In the genomic region with DNA sequence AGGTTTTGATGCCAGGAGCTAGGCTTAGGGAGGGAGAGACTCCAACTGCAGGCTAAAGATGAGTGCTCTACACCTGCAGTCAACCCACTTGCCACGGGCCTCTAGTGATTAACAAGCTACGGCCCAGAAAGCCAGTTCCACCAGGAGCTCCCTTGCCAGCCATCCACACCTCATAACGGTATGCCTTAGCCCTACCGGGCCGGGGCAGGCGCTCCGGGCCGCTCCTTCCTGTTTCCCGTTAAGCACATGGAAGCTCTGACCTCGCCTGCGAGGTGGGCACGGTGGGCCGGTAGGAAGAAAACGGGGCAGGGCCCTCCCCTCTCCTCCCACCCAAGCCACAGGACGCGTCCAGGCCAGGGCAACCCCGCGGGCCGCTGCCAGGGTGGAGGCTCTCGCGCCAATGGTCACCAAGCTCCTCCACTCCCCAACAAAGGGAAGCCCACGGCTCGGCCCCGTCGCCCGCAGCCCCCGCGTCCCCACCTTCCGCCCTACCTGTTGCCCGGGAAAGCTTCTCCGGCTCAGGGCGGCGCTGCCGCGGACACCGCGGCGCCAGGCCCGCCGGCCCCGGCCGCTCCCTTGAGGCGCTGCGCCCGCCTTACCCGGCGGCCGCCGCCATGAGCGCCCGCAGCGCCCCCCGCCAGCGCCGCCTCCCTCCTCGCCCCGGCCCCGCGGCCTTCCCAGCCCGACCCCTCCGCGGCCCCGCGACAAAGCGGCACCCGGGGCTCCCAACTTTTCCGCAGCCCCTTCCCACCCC, we compare ENCODE assay signal across 9 cellular contexts. TPM values are rescaled to one million over a fixed set of nuclear protein-coding genes. Genes with fewer than 3 reads are reported as not detected.
A peak's percentile ranks its signal among the peaks of the same experiment; 100 is the strongest.
DNase-seq lines count a peak whose midpoint lies in the region; ATAC-seq, FAIRE-seq and TF ChIP-seq lines count a peak whose summit lies in the region.
"Had no signal": no experiment of that assay in that cellular context is flagged by ENCODE, and none has a peak within 500 bp of the region (broad histone marks: within the 10 kb centered on the region; RNA-seq: fewer than 3 reads in every experiment).

No MANE protein-coding gene starts in this region.

- H3K27ac ChIP-seq in naive thymus-derived CD4-positive, alpha-beta T cell (ENCODE audit: low read depth, low read length) = peak overlapping the region; percentile 92

- no peak for FAIRE-seq in GM12891 (lab: Jason Lieb, UNC)
- FAIRE-seq: islet of Langerhans had no signal

- H3K9me3 Mint-ChIP-seq in activated T-cell treated with anti-CD3 and anti-CD28 coated beads, Interleukin-2, amount 50 U/mL, for 24 hours = no peaks in the 10 kb centered on the region
- H3K9me3 Mint-ChIP-seq in naive thymus-derived CD4-positive, alpha-beta T cell = no peaks in the 10 kb centered on the region
- H3K9me3 Mint-ChIP-seq in type B pancreatic cell = no peaks in the 10 kb centered on the region

- H3K4me1 ChIP-seq in naive thymus-derived CD4-positive, alpha-beta T cell (ENCODE audit: control insufficient read depth in 2 of 2, insufficient read depth in 2 of 2, low read length in 2 of 2) = peaks cover 44 to 55% of the 10 kb centered on the region in 2 donors

- H3K36me3 ChIP-seq in naive thymus-derived CD4-positive, alpha-beta T cell (ENCODE audit: control insufficient read depth in 2 of 3, insufficient read depth in 3 of 3, low read length in 3 of 3) = peaks cover 0 to 5% (median 0%) of the 10 kb centered on the region in 3 experiments

- peak overlapping the region; percentile 95 for H3K27ac Mint-ChIP-seq in activated T-cell treated with anti-CD3 and anti-CD28 coated beads, Interleukin-2, amount 50 U/mL, for 24 hours
- peak overlapping the region; percentile 85 to 94 (median 90) for H3K27ac Mint-ChIP-seq in naive thymus-derived CD4-positive, alpha-beta T cell
- peak overlapping the region; percentile 67 for H3K27ac Mint-ChIP-seq in type B pancreatic cell

- peak overlapping the region; percentile 82 for H3K4me3 ChIP-seq in naive thymus-derived CD4-positive, alpha-beta T cell (ENCODE audit: low read length)

- DNase-seq in GM12891 (ENCODE audit: insufficient read length, low spot score) (peak; percentile 51), NCI-H526 (lab: John Stamatoyannopoulos, UW) (peak; percentile 68 to 90), erythroblast (lab: John Stamatoyannopoulos, UW) (peak; percentile 60 to 78), type B pancreatic cell (ENCODE audit: extremely low spot score, unreplicated experiment) (no peak), GF-D8 (lab: John Stamatoyannopoulos, UW) (no peak)
- peak; percentile 75 for DNase-seq in activated T-cell treated with anti-CD3 and anti-CD28 coated beads, Interleukin-2, amount 50 U/mL, for 24 hours
- DNase-seq in naive thymus-derived CD4-positive, alpha-beta T cell = peak; percentile 21 to 53 (median 38)

- no peak for TF ChIP-seq POLR2A in GM12891 (IDR thresholded peaks at IDR 0.05; ENCODE audit: low read depth, low read length)
- TF ChIP-seq POLR2A in erythroblast (IDR thresholded peaks at IDR 0.05; ENCODE audit: low read length) = no peak

- peaks cover 47% of the 10 kb centered on the region for H3K36me3 Mint-ChIP-seq in activated T-cell treated with anti-CD3 and anti-CD28 coated beads, Interleukin-2, amount 50 U/mL, for 24 hours (ENCODE audit: low read depth)
- peaks cover 0 to 2% (median 0%) of the 10 kb centered on the region in 5 donors for H3K36me3 Mint-ChIP-seq in naive thymus-derived CD4-positive, alpha-beta T cell
- peaks cover under 1% of the 10 kb centered on the region for H3K36me3 Mint-ChIP-seq in type B pancreatic cell

- intact Hi-C loops in naive thymus-derived CD4-positive, alpha-beta T cell (cut with micrococcal nuclease) = loop anchor here (1.0 to 10.0 kb wide), 6 partner anchors 32 to 489 kb away; a partner anchor contains a TSS

- peak overlapping the region; percentile 91 for H3K4me3 Mint-ChIP-seq in activated T-cell treated with anti-CD3 and anti-CD28 coated beads, Interleukin-2, amount 50 U/mL, for 24 hours
- H3K4me3 Mint-ChIP-seq in naive thymus-derived CD4-positive, alpha-beta T cell = peak overlapping the region; percentile 83 to 94 (median 89)
- peak overlapping the region; percentile 86 for H3K4me3 Mint-ChIP-seq in type B pancreatic cell

- H3K4me1 Mint-ChIP-seq in activated T-cell treated with anti-CD3 and anti-CD28 coated beads, Interleukin-2, amount 50 U/mL, for 24 hours (ENCODE audit: low read depth) = peaks cover 68% of the 10 kb centered on the region
- peaks cover 36 to 74% (median 69%) of the 10 kb centered on the region in 7 donors for H3K4me1 Mint-ChIP-seq in naive thymus-derived CD4-positive, alpha-beta T cell
- H3K4me1 Mint-ChIP-seq in type B pancreatic cell (ENCODE audit: unreplicated experiment) = peaks cover 37% of the 10 kb centered on the region

- CTCF ChIA-PET in naive thymus-derived CD4-positive, alpha-beta T cell (lab: Charles Lee) = interaction anchor here (0.7 to 1.3 kb wide), 4 partner anchors 33 to 278 kb away, joined by 3 to 4 read pairs (median 3); a partner anchor contains a TSS

- H3K27me3 ChIP-seq in naive thymus-derived CD4-positive, alpha-beta T cell (ENCODE audit: control insufficient read depth in 2 of 2, insufficient read depth in 2 of 2, low read length in 2 of 2) = no peaks in the 10 kb centered on the region

- peak; percentile 36 for ATAC-seq in HG02623 (IDR thresholded peaks at IDR 0.05; ENCODE audit: unreplicated experiment)
- ATAC-seq in naive thymus-derived CD4-positive, alpha-beta T cell = peak; percentile 47

- POLR2A ChIA-PET in naive thymus-derived CD4-positive, alpha-beta T cell (lab: Charles Lee) = interaction anchor here (0.5 to 5.2 kb wide), 15 partner anchors 11 to 410 kb away, joined by 3 to 31 read pairs (median 3); a partner anchor contains a TSS

- H3K27me3 Mint-ChIP-seq in activated T-cell treated with anti-CD3 and anti-CD28 coated beads, Interleukin-2, amount 50 U/mL, for 24 hours = no peaks in the 10 kb centered on the region
- H3K27me3 Mint-ChIP-seq in naive thymus-derived CD4-positive, alpha-beta T cell = no peaks in the 10 kb centered on the region
- H3K27me3 Mint-ChIP-seq in type B pancreatic cell = no peaks in the 10 kb centered on the region

- no peak for TF ChIP-seq CTCF in type B pancreatic cell (conservative IDR thresholded peaks at IDR 0.05)

- H3K9me3 ChIP-seq in naive thymus-derived CD4-positive, alpha-beta T cell (ENCODE audit: control insufficient read depth in 2 of 3, low read length in 3 of 3) = no peaks in the 10 kb centered on the region

TF ChIP-seq in GM12891, 5 proteins besides CTCF, POLR2A, EP300 and RAD21:
- TF ChIP-seq POLR2AphosphoS5 (IDR thresholded peaks at IDR 0.05; ENCODE audit: low read depth, low read length) (no peak), SPI1 (IDR thresholded peaks at IDR 0.05; ENCODE audit: low read depth, low read length) (no peak), TAF1 (IDR thresholded peaks at IDR 0.05; ENCODE audit: low read depth, low read length) (no peak), POU2F2 (IDR thresholded peaks at IDR 0.05; ENCODE audit: low read depth, low read length) (no peak), PAX5 (IDR thresholded peaks at IDR 0.05; ENCODE audit: insufficient read depth, low read length, severe bottlenecking) (no peak)
TF ChIP-seq in GM12891: peak in this region for 0.

RNA-seq across cellular contexts. Expression of a gene that starts 0.6 kb away (rescaled TPM):
- polyA plus RNA-seq in GM12891 (2012; ENCODE audit: low read depth, missing spikeins) = 24.9 TPM
- 100 to 1,000 TPM; 101 to 169 (median 136) TPM for total RNA-seq in naive thymus-derived CD4-positive, alpha-beta T cell
- 100 to 1,000 TPM; 109 to 179 TPM for polyA plus RNA-seq in naive thymus-derived CD4-positive, alpha-beta T cell
- total RNA-seq in type B pancreatic cell (ENCODE audit: low replicate concordance) = 129 and 181 TPM in 2 replicates

RNA-seq across cellular contexts. Expression of a gene that starts 8.1 kb away (rescaled TPM):
- polyA plus RNA-seq in GM12891 (2012; ENCODE audit: low read depth, missing spikeins) = 0.62 TPM
- not detected for total RNA-seq in naive thymus-derived CD4-positive, alpha-beta T cell
- under 1 TPM; 0.17 to 0.38 TPM for polyA plus RNA-seq in naive thymus-derived CD4-positive, alpha-beta T cell
- total RNA-seq in type B pancreatic cell (ENCODE audit: low replicate concordance) = 5.8 and 9.5 TPM in 2 replicates

RNA-seq across cellular contexts. Expression of a gene that starts 32.7 kb away (rescaled TPM):
- 4.9 TPM for polyA plus RNA-seq in GM12891 (2012; ENCODE audit: low read depth, missing spikeins)
- total RNA-seq in naive thymus-derived CD4-positive, alpha-beta T cell = 10 to 100 TPM; 24.6 to 53.4 (median 29.9) TPM
- polyA plus RNA-seq in naive thymus-derived CD4-positive, alpha-beta T cell = 10 to 100 TPM; 12.8 to 33.1 TPM
- 28.5 and 38.8 TPM in 2 replicates for total RNA-seq in type B pancreatic cell (ENCODE audit: low replicate concordance)

RNA-seq across cellular contexts. Expression of a gene that starts 34.2 kb away (rescaled TPM):
- 7.0 TPM for polyA plus RNA-seq in GM12891 (2012; ENCODE audit: low read depth, missing spikeins)
- total RNA-seq in naive thymus-derived CD4-positive, alpha-beta T cell = 10 to 100 TPM; 13.3 to 41.8 (median 17.2) TPM
- polyA plus RNA-seq in naive thymus-derived CD4-positive, alpha-beta T cell = 10 to 100 TPM; 54.6 to 68.8 TPM
- 16.3 and 20.4 TPM in 2 replicates for total RNA-seq in type B pancreatic cell (ENCODE audit: low replicate concordance)

RNA-seq across cellular contexts. Expression of a gene that starts 47.8 kb away (rescaled TPM):
- polyA plus RNA-seq in GM12891 (2012; ENCODE audit: low read depth, missing spikeins) = 21.5 TPM
- total RNA-seq in naive thymus-derived CD4-positive, alpha-beta T cell = 10 to 100 TPM; 57.3 to 94.9 (median 61.7) TPM
- 10 to 100 TPM; 13.4 to 16.7 TPM for polyA plus RNA-seq in naive thymus-derived CD4-positive, alpha-beta T cell
- 53.5 and 73.8 TPM in 2 replicates for total RNA-seq in type B pancreatic cell (ENCODE audit: low replicate concordance)

Comparison
In these comparisons a context has a peak if more than half of its experiments do, and no peak if none do; other contexts are left out.
1. DNase-seq: peak in GM12891 (single experiment), NCI-H526 (2 of 2), activated T-cell treated with anti-CD3 and anti-CD28 coated beads, Interleukin-2, amount 50 U/mL, for 24 hours (single experiment), erythroblast (2 of 2) and naive thymus-derived CD4-positive, alpha-beta T cell (9 of 9); none in type B pancreatic cell (single experiment) and GF-D8 (single experiment).
2. Peak in every context shown above with its lines, with median percentiles within 50 percentile points of each other: H3K27ac Mint-ChIP-seq and H3K4me3 Mint-ChIP-seq.